22 cellular contexts compared by ENCODE assay signal in genomic region chr4:15902741-15903140, GRCh38. TPM values are rescaled to one million over a fixed set of nuclear protein-coding genes. Genes with fewer than 3 reads are reported as not detected.
A peak's percentile ranks its signal among the peaks of the same experiment; 100 is the strongest.
DNase-seq lines count a peak whose midpoint lies in the region; ATAC-seq and TF ChIP-seq lines count a peak whose summit lies in the region.
"Had no signal": no experiment of that assay in that cellular context is flagged by ENCODE, and none has a peak within 500 bp of the region (broad histone marks: within the 10 kb centered on the region; RNA-seq: fewer than 3 reads in every experiment).

No MANE protein-coding gene starts in this region.

- H3K27me3 Mint-ChIP-seq in natural killer cell treated with Interleukin-12 subunit alpha and Interleukin-12 subunit beta and Interleukin-15 and Interleukin-18, amount 100 ng/mL, for 72 hours = peaks cover 11 to 36% of the 10 kb centered on the region in 2 donors
- H3K27me3 Mint-ChIP-seq in neural progenitor cell (ENCODE audit: insufficient read depth, low read depth) = peaks cover 3% of the 10 kb centered on the region

- H3K9me3 ChIP-seq in neural progenitor cell (ENCODE audit: low read depth) (no peaks in the 10 kb centered on the region), thyroid gland (no peaks in the 10 kb centered on the region)
- H3K9me3 ChIP-seq: MG63 had no signal

- H3K4me2 ChIP-seq in neural progenitor cell = no peak overlapping the region

- H3K4me1 ChIP-seq in neural progenitor cell (peaks cover 10% of the 10 kb centered on the region), thyroid gland (no peaks in the 10 kb centered on the region)

- DNase-seq in GF-D8 (lab: John Stamatoyannopoulos, UW) (peak; percentile 62), NOMO-1 (lab: John Stamatoyannopoulos, UW; ENCODE audit: unreplicated experiment in 2 of 2) (peak; percentile 64 to 88), SIG-M5 treated with dmso at 0.1 percent for 504 hours (lab: John Stamatoyannopoulos, UW; ENCODE audit: unreplicated experiment) (peak; percentile 83), neural progenitor cell (ENCODE audit: low spot score) (no peak), SK-N-DZ (ENCODE audit: low spot score) (no peak), thyroid gland (no peak)
- no peak for DNase-seq in natural killer cell treated with Interleukin-12 subunit alpha and Interleukin-12 subunit beta and Interleukin-15 and Interleukin-18, amount 100 ng/mL, for 72 hours (ENCODE audit: low spot score)
- DNase-seq: DMS53; HFFc6; MG63; NCI-H1417; NCI-H1930; NCI-H2171; NCI-H446; NCI-H69; NK-92 treated with Interleukin-12 subunit alpha and Interleukin-12 subunit beta, amount 100 ng/mL, for 24 hours; Right ventricle myocardium superior; SW 1271 had no signal

- H3K36me3 Mint-ChIP-seq in natural killer cell treated with Interleukin-12 subunit alpha and Interleukin-12 subunit beta and Interleukin-15 and Interleukin-18, amount 100 ng/mL, for 72 hours = peaks cover 13% of the 10 kb centered on the region
- no peaks in the 10 kb centered on the region for H3K36me3 Mint-ChIP-seq in neural progenitor cell

- intact Hi-C loops in thyroid gland (cut with DNase I) = no loop called here

- no peaks in the 10 kb centered on the region for H3F3A ChIP-seq in neural progenitor cell (ENCODE audit: low read depth)

- H3K9me3 Mint-ChIP-seq in natural killer cell treated with Interleukin-12 subunit alpha and Interleukin-12 subunit beta and Interleukin-15 and Interleukin-18, amount 100 ng/mL, for 72 hours = peaks cover 16% of the 10 kb centered on the region
- peaks cover 7% of the 10 kb centered on the region for H3K9me3 Mint-ChIP-seq in neural progenitor cell

- peak overlapping the region; percentile 36 to 90 for H3K27ac Mint-ChIP-seq in natural killer cell treated with Interleukin-12 subunit alpha and Interleukin-12 subunit beta and Interleukin-15 and Interleukin-18, amount 100 ng/mL, for 72 hours
- H3K27ac Mint-ChIP-seq in neural progenitor cell = no peak overlapping the region
- H3K27ac Mint-ChIP-seq: HFFc6 had no signal

- peak overlapping the region; percentile 44 for H3K4me3 Mint-ChIP-seq in natural killer cell treated with Interleukin-12 subunit alpha and Interleukin-12 subunit beta and Interleukin-15 and Interleukin-18, amount 100 ng/mL, for 72 hours
- no peak overlapping the region for H3K4me3 Mint-ChIP-seq in neural progenitor cell
- H3K4me3 Mint-ChIP-seq: HFFc6 had no signal

- H3K27ac ChIP-seq in neural progenitor cell (no peak overlapping the region), thyroid gland (no peak overlapping the region)
- H3K27ac ChIP-seq: C4-2B had no signal

- no peaks in the 10 kb centered on the region for H3K79me2 ChIP-seq in neural progenitor cell (ENCODE audit: low read depth)

- H3K9ac ChIP-seq in neural progenitor cell = no peak overlapping the region

- H3K4me3 ChIP-seq in neural progenitor cell (no peak overlapping the region), thyroid gland (replicated peaks in 1 of 3) (no peak overlapping the region)
- H3K4me3 ChIP-seq: MG63 had no signal

- TF ChIP-seq CTCF in neural progenitor cell (IDR thresholded peaks at IDR 0.05) (no peak), thyroid gland (IDR thresholded peaks at IDR 0.05) (no peak)

- H3K27me3 ChIP-seq in neural progenitor cell (peaks cover 3% of the 10 kb centered on the region), thyroid gland (no peaks in the 10 kb centered on the region)
- H3K27me3 ChIP-seq: MG63 had no signal

- no peak for TF ChIP-seq POLR2A in thyroid gland (IDR thresholded peaks at IDR 0.05)

- WGBS in thyroid gland, 2 donors = 85 to 86% methylated on average over 2 of the region's 2 CpGs

- ATAC-seq in natural killer cell treated with Interleukin-12 subunit alpha and Interleukin-12 subunit beta and Interleukin-15 and Interleukin-18, amount 100 ng/mL, for 72 hours = peak; percentile 62 to 85
- no peak for ATAC-seq in HG03025 (IDR thresholded peaks at IDR 0.05; ENCODE audit: low FRiP score, unreplicated experiment)
- ATAC-seq: Panc1 had no signal

- no peaks in the 10 kb centered on the region for H3K36me3 ChIP-seq in neural progenitor cell
- H3K36me3 ChIP-seq in thyroid gland = no peaks in the 10 kb centered on the region
- H3K36me3 ChIP-seq: MG63 had no signal

- H2AFZ ChIP-seq in neural progenitor cell (replicated peaks) = no peak overlapping the region

- H3K4me1 Mint-ChIP-seq in natural killer cell treated with Interleukin-12 subunit alpha and Interleukin-12 subunit beta and Interleukin-15 and Interleukin-18, amount 100 ng/mL, for 72 hours (ENCODE audit: low read depth in 2 of 2) = peaks cover 39 to 40% of the 10 kb centered on the region in 2 donors
- no peaks in the 10 kb centered on the region for H3K4me1 Mint-ChIP-seq in neural progenitor cell

- no peaks in the 10 kb centered on the region for H4K20me1 ChIP-seq in neural progenitor cell (ENCODE audit: low read depth)

RNA-seq across cellular contexts. Expression of gene FGFBP1, which starts 35.8 kb away (rescaled TPM):
- not detected for total RNA-seq in natural killer cell treated with Interleukin-12 subunit alpha and Interleukin-12 subunit beta and Interleukin-15 and Interleukin-18, amount 100 ng/mL, for 72 hours
- not detected in 2 replicates for total RNA-seq in neural progenitor cell (ENCODE audit: low replicate concordance)
- polyA plus RNA-seq in SK-N-DZ (2014; cell fraction: cytosol; rRNA removed) = not detected in 2 replicates
- not detected in 2 replicates for polyA plus RNA-seq in SK-N-DZ (2014; cell fraction: nucleus; rRNA removed)
- total RNA-seq in thyroid gland = 1 to 10 TPM in 1 of 4 donors, under 1 TPM in 2, not detected in 1; 0.22 to 2.3 (median 0.44) TPM
- total RNA-seq: A673, HFFc6, Right ventricle myocardium superior had no signal

Comparison
In these comparisons a context has a peak if more than half of its experiments do, and no peak if none do; other contexts are left out.
1. DNase-seq: peak in GF-D8 (single experiment), NOMO-1 (2 of 2) and SIG-M5 treated with dmso at 0.1 percent for 504 hours (single experiment); none in natural killer cell treated with Interleukin-12 subunit alpha and Interleukin-12 subunit beta and Interleukin-15 and Interleukin-18, amount 100 ng/mL, for 72 hours (single experiment), neural progenitor cell (single experiment), SK-N-DZ (single experiment) and thyroid gland (0 of 2).